10 cellular contexts compared by ENCODE assay signal in genomic region chr15:92624401-92624991, GRCh38. TPM values are rescaled to one million over a fixed set of nuclear protein-coding genes. Genes with fewer than 3 reads are reported as not detected.
DNase-seq lines count a peak whose midpoint lies in the region; ATAC-seq and TF ChIP-seq lines count a peak whose summit lies in the region.
"Had no signal": no experiment of that assay in that cellular context is flagged by ENCODE, and none has a peak within 500 bp of the region (broad histone marks: within the 10 kb centered on the region; RNA-seq: fewer than 3 reads in every experiment).

No MANE protein-coding gene starts in this region.

- peak overlapping the region in 6 of 11 experiments; percentile 3 to 52 (median 34); a peak in 8 of 22 replicates for H3K9ac ChIP-seq in BLaER1 treated with 17β-estradiol and CSF1 and Interleukin-3, amounts not matched to agents 10 nM and 100 nM

- H3K36me3 ChIP-seq in BLaER1 treated with 17β-estradiol and CSF1 and Interleukin-3, amounts not matched to agents 10 nM and 100 nM = no peaks in the 10 kb centered on the region
- no peaks in the 10 kb centered on the region for H3K36me3 ChIP-seq in ovary

- no peak for TF ChIP-seq EP300 in ovary (IDR thresholded peaks at IDR 0.05)

- no peak for ATAC-seq in GM18520 (IDR thresholded peaks at IDR 0.05; ENCODE audit: unreplicated experiment)
- ATAC-seq in HG02973 (IDR thresholded peaks at IDR 0.05; ENCODE audit: unreplicated experiment) = no peak
- ATAC-seq in HG03571 (IDR thresholded peaks at IDR 0.05; ENCODE audit: unreplicated experiment) = no peak
- no peak for ATAC-seq in HG03432 (IDR thresholded peaks at IDR 0.05; ENCODE audit: unreplicated experiment)

- TF ChIP-seq POLR2A in ovary (IDR thresholded peaks at IDR 0.05) = no peak

- intact Hi-C loops in ovary (cut with DNase I) = no loop called here

- H3K4me1 ChIP-seq in BLaER1 treated with 17β-estradiol and CSF1 and Interleukin-3, amounts not matched to agents 10 nM and 100 nM = peaks cover 28 to 43% (median 39%) of the 10 kb centered on the region in 10 experiments
- H3K4me1 ChIP-seq in ovary (ENCODE audit: insufficient read depth) = peaks cover 3% of the 10 kb centered on the region

- H3K9me3 ChIP-seq in BLaER1 treated with 17β-estradiol and CSF1 and Interleukin-3, amounts not matched to agents 10 nM and 100 nM (replicated peaks in 1 of 11) = peaks cover 0 to 14% (median 0%) of the 10 kb centered on the region in 11 experiments; a peak in 7 of 22 replicates
- H3K9me3 ChIP-seq in ovary = no peaks in the 10 kb centered on the region

- DNase-seq in NCI-H524 (lab: John Stamatoyannopoulos, UW) (peak; percentile 75 to 91), foreskin melanocyte (peak; percentile 97), ovary (peak in 4 of 5 donors; percentile 39 to 61 (median 49))
- DNase-seq: central memory CD4-positive, alpha-beta T cell; stimulated activated naive B cell treated with anti-CD40 and anti-IgM and Interleukin-4, amounts not matched to agents 10 μg/mL and 1 μg/mL and 100 μg/mL, for 72 hours had no signal

- H3K4me3 ChIP-seq in BLaER1 treated with 17β-estradiol and CSF1 and Interleukin-3, amounts not matched to agents 10 nM and 100 nM = no peak overlapping the region
- no peak overlapping the region for H3K4me3 ChIP-seq in ovary

- H3K4me2 ChIP-seq in BLaER1 treated with 17β-estradiol and CSF1 and Interleukin-3, amounts not matched to agents 10 nM and 100 nM = peak overlapping the region; percentile 71 to 95 (median 80)

- TF ChIP-seq CTCF in ovary (IDR thresholded peaks at IDR 0.05) = no peak

- WGBS in ovary, 3 donors = 23 to 66% (median 36%) methylated on average over 15 of the region's 15 CpGs

- peak overlapping the region in 5 of 11 experiments; percentile 2 to 22 (median 7); a peak in 4 of 22 replicates for H3K27ac ChIP-seq in BLaER1 treated with 17β-estradiol and CSF1 and Interleukin-3, amounts not matched to agents 10 nM and 100 nM
- peak overlapping the region in 1 of 2 donors; percentile 6 for H3K27ac ChIP-seq in ovary

- no peaks in the 10 kb centered on the region for H3K27me3 ChIP-seq in BLaER1 treated with 17β-estradiol and CSF1 and Interleukin-3, amounts not matched to agents 10 nM and 100 nM
- H3K27me3 ChIP-seq in ovary = no peaks in the 10 kb centered on the region

- H4K20me1 ChIP-seq in BLaER1 treated with 17β-estradiol and CSF1 and Interleukin-3, amounts not matched to agents 10 nM and 100 nM = no peaks in the 10 kb centered on the region

RNA-seq across cellular contexts. Expression of gene FAM174B, which starts 31.1 kb away (rescaled TPM):
- total RNA-seq in ovary = 10 to 100 TPM in 6 of 7 donors, 1 to 10 TPM in 1; 2.5 to 31.5 (median 15.4) TPM
- 10 to 100 TPM; 11.8 to 15.5 TPM for polyA plus RNA-seq in ovary
